ENCODE assay signal across 19 cellular contexts in the genomic region with DNA sequence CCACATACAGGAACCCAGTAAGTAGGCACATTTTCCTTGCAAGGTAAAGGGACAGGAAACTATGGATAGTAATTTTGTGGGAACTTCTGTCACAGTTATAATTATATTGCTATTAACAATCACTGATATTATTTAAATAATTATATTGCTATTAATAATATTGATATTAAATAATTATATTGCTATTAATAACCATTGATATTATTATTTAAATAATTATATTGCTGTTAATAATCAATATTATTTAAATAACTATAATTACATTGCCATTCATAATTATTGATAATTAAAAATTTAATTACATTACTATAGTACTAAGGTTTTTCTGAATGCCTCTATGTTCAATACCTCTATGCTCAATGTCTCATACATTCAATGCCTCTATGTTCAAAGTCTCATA.
DNase-seq lines count a peak whose midpoint lies in the region; ATAC-seq, FAIRE-seq and TF ChIP-seq lines count a peak whose summit lies in the region.
"Had no signal": no experiment of that assay in that cellular context is flagged by ENCODE, and none has a peak within 500 bp of the region (broad histone marks: within the 10 kb centered on the region; RNA-seq: fewer than 3 reads in every experiment).

No MANE protein-coding gene starts in this region.

- H3K4me3 ChIP-seq in kidney (ENCODE audit: low read length in 2 of 2) (no peak overlapping the region), vagina (no peak overlapping the region)
- H3K4me3 ChIP-seq: GM12878, GM23338 had no signal

- H3K27ac ChIP-seq in kidney (ENCODE audit: low read depth in 2 of 2, low read length in 2 of 2) (no peak overlapping the region), vagina (no peak overlapping the region)

- no peak for TF ChIP-seq POLR2A in vagina (IDR thresholded peaks at IDR 0.05)

- H3K27me3 ChIP-seq in vagina: no peaks in the 10 kb centered on the region

- TF ChIP-seq CTCF in kidney (IDR thresholded peaks at IDR 0.05; ENCODE audit: borderline replicate concordance, extremely low read depth, insufficient read depth) (no peak), vagina (IDR thresholded peaks at IDR 0.05) (no peak)

- H3K9me3 ChIP-seq in kidney (ENCODE audit: control insufficient read depth in 1 of 2, low read length in 2 of 2) (no peaks in the 10 kb centered on the region), vagina (no peaks in the 10 kb centered on the region)

- DNase-seq in kidney: no peak
- no peak for DNase-seq in DMS 273 treated with DMSO at 0.1 percent for 48 hours (lab: John Stamatoyannopoulos, UW)
- no peak for DNase-seq in vagina (ENCODE audit: extremely low spot score in 2 of 2)
- DNase-seq in iPS-NIHi11 (ENCODE audit: low spot score): no peak
- DNase-seq: 8988T; C1 segment of cervical spinal cord; Calu3; CD4-positive, alpha-beta memory T cell; COR-L47; DMS153; DND-41; GDM1; H9 had no signal

- no peaks in the 10 kb centered on the region for H3K36me3 ChIP-seq in kidney (ENCODE audit: control insufficient read depth in 1 of 2, insufficient read depth in 2 of 2, low read length in 2 of 2)
- no peaks in the 10 kb centered on the region for H3K36me3 ChIP-seq in vagina

- no peak for ATAC-seq in GM18870 (IDR thresholded peaks at IDR 0.05; ENCODE audit: unreplicated experiment)
- ATAC-seq: GM12878, GM23338, HCT116 had no signal

- intact Hi-C loops in kidney (cut with DNase I): no loop called here
- intact Hi-C loops in vagina (cut with DNase I): loop anchor here (5.0 kb wide), 1 partner anchor 891 kb away; no protein-coding TSS in a partner anchor

- no peaks in the 10 kb centered on the region for H3K4me1 ChIP-seq in kidney (ENCODE audit: control insufficient read depth in 1 of 2, insufficient read depth in 1 of 2, low read depth in 1 of 2, low read length in 2 of 2)
- H3K4me1 ChIP-seq in vagina: no peaks in the 10 kb centered on the region

- peak; percentile 66 for FAIRE-seq in G401.6 (lab: Jason Lieb, UNC)
- peak; percentile 78 for FAIRE-seq in colon (lab: Jason Lieb, UNC)
- peak; percentile 64 for FAIRE-seq in kidney (lab: Jason Lieb, UNC)
- FAIRE-seq: GM12878 had no signal

- no peak overlapping the region for H3K9ac ChIP-seq in kidney (ENCODE audit: low read length in 2 of 2)
